Comparison of ENCODE assay signal across 18 cellular contexts in the genomic region with DNA sequence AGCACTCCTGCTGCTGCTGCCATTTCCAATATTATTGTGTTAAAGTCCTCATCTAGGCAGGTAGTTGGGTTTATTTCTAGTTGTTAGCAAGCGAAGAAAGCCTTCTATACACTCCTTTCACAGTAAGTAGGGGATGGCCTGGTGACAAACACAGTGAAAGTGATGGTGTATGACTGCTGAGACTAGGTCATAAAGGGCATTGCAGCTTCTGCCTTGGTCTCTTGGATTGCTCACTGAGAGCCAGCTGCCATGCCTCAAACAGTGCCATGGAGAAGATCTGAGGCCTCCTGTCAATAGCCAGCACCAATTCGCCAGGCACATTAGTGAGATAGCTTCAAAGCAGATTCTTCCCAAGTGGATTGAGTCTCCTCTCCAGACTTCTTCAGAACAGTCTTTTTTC. TPM values are rescaled to one million over a fixed set of nuclear protein-coding genes. Genes with fewer than 3 reads are reported as not detected.
"Had no signal": no experiment of that assay in that cellular context is flagged by ENCODE, and none has a peak within 500 bp of the region (broad histone marks: within the 10 kb centered on the region; RNA-seq: fewer than 3 reads in every experiment).

No MANE protein-coding gene starts in this region.

- H3K27me3 ChIP-seq: adrenal gland, colonic mucosa, heart left ventricle, sigmoid colon had no signal

- FAIRE-seq: frontal cortex, islet of Langerhans had no signal

- ATAC-seq: heart left ventricle; mucosa of descending colon; natural killer cell treated with Interleukin-12 subunit alpha and Interleukin-12 subunit beta and Interleukin-15 and Interleukin-18, amount 100 ng/mL, for 72 hours had no signal

- H3K36me3 ChIP-seq: adrenal gland, colonic mucosa, heart left ventricle, sigmoid colon had no signal

- DNase-seq: activated CD4-positive, alpha-beta T cell treated with anti-CD3 and anti-CD28 coated beads for 48 hours; activated naive CD4-positive, alpha-beta T cell treated with anti-CD3 and anti-CD28 coated beads, Interleukin-2, amount 50 U/mL, for 16 hours; activated T-cell treated with anti-CD3 and anti-CD28 coated beads for 4 hours; adrenal gland; colonic mucosa; effector CD8-positive, alpha-beta T cell; heart left ventricle; mucosa of descending colon; occipital lobe; sigmoid colon; stimulated activated CD4-positive, alpha-beta T cell treated with anti-CD3 and anti-CD28 coated beads, Interleukin-2, amount 100 ng/mL, for 24 hours; T1000 had no signal

- H3K4me3 ChIP-seq: adrenal gland, colonic mucosa, heart left ventricle, mucosa of descending colon, sigmoid colon had no signal

- H3K4me1 ChIP-seq: colonic mucosa, heart left ventricle, sigmoid colon had no signal

- H3K27ac ChIP-seq: adrenal gland, colonic mucosa, heart left ventricle, sigmoid colon, VCaP had no signal

- H3K9me3 ChIP-seq: adrenal gland, colonic mucosa, heart left ventricle, mucosa of descending colon, sigmoid colon had no signal

RNA-seq across cellular contexts. Expression of a gene that starts 27.6 kb away (rescaled TPM):
- total RNA-seq: activated CD8-positive, alpha-beta memory T cell treated with anti-CD3 and anti-CD28 coated beads for 36 hours; natural killer cell treated with Interleukin-12 subunit alpha and Interleukin-12 subunit beta and Interleukin-15 and Interleukin-18, amount 100 ng/mL, for 72 hours; pulmonary artery endothelial cell had no signal
